ENCODE assay signal across 38 cellular contexts in genomic region chr14:72498646-72499045, GRCh38.
"Had no signal": no experiment of that assay in that cellular context is flagged by ENCODE, and none has a peak within 500 bp of the region (broad histone marks: within the 10 kb centered on the region; RNA-seq: fewer than 3 reads in every experiment).

No MANE protein-coding gene starts in this region.

- H3K27ac Mint-ChIP-seq: activated naive CD4-positive, alpha-beta T cell treated with anti-CD3 and anti-CD28 coated beads for 36 hours; activated naive CD4-positive, alpha-beta T cell treated with anti-CD3 and anti-CD28 coated beads, Interleukin-2, amount 10 ng/mL, durations not matched to agents 7 days and 5 days; activated naive CD4-positive, alpha-beta T cell treated with anti-CD3 and anti-CD28 coated beads, Interleukin-2, amount 50 U/mL, for 24 hours; activated naive CD4-positive, alpha-beta T cell treated with anti-CD3 and anti-CD28 coated beads, Interleukin-2, amount 50 U/mL, for 72 hours; activated naive CD8-positive, alpha-beta T cell; activated naive CD8-positive, alpha-beta T cell treated with anti-CD3 and anti-CD28 coated beads for 36 hours; activated naive CD8-positive, alpha-beta T cell treated with anti-CD3 and anti-CD28 coated beads, Interleukin-2, amount 10 ng/mL, durations not matched to agents 7 days and 5 days; activated naive CD8-positive, alpha-beta T cell treated with anti-CD3 and anti-CD28 coated beads, Interleukin-2, amount 50 U/mL, for 24 hours; activated T-cell treated with anti-CD3 and anti-CD28 coated beads, Interleukin-2, amount 50 U/mL, for 24 hours; activated T-cell treated with anti-CD3 and anti-CD28 coated beads, Interleukin-2, amount 50 U/mL, for 72 hours; activated T-helper 1 cell treated with anti-CD3 and anti-CD28 coated beads, Interleukin-12 subunit alpha, Interleukin-12 subunit beta, Interleukin-2, Interleukin-4 antibody, amounts not matched to agents 30 ng/mL and 10 ng/mL and 1 ng/mL, durations not matched to agents 14 hours and 24 hours and 36 hours; activated T-helper 2 cell treated with anti-CD3 and anti-CD28 coated beads, Interferon-gamma antibody, Interleukin-2, Interleukin-4, amounts not matched to agents 10 μg/mL and 5 μg/mL and 100 μg/mL, durations not matched to agents 14 hours and 24 hours and 36 hours; brain had no signal

- H3K36me3 Mint-ChIP-seq: activated naive CD8-positive, alpha-beta T cell; activated naive CD8-positive, alpha-beta T cell treated with anti-CD3 and anti-CD28 coated beads for 36 hours had no signal

- H3K4me1 ChIP-seq: adrenal gland, ascending aorta, body of pancreas, breast epithelium had no signal

- H3K4me3 Mint-ChIP-seq: activated naive CD4-positive, alpha-beta T cell treated with anti-CD3 and anti-CD28 coated beads for 36 hours; activated naive CD4-positive, alpha-beta T cell treated with anti-CD3 and anti-CD28 coated beads, Interleukin-2, amount 10 ng/mL, durations not matched to agents 7 days and 5 days; activated naive CD4-positive, alpha-beta T cell treated with anti-CD3 and anti-CD28 coated beads, Interleukin-2, amount 50 U/mL, for 24 hours; activated naive CD8-positive, alpha-beta T cell; activated naive CD8-positive, alpha-beta T cell treated with anti-CD3 and anti-CD28 coated beads for 36 hours; activated naive CD8-positive, alpha-beta T cell treated with anti-CD3 and anti-CD28 coated beads, Interleukin-2, amount 10 ng/mL, durations not matched to agents 7 days and 5 days; activated naive CD8-positive, alpha-beta T cell treated with anti-CD3 and anti-CD28 coated beads, Interleukin-2, amount 50 U/mL, for 24 hours; activated T-cell treated with anti-CD3 and anti-CD28 coated beads, Interleukin-2, amount 50 U/mL, for 24 hours; activated T-cell treated with anti-CD3 and anti-CD28 coated beads, Interleukin-2, amount 50 U/mL, for 4 hours; activated T-cell treated with anti-CD3 and anti-CD28 coated beads, Interleukin-2, amount 50 U/mL, for 72 hours; activated T-helper 1 cell treated with anti-CD3 and anti-CD28 coated beads, Interleukin-12 subunit alpha, Interleukin-12 subunit beta, Interleukin-2, Interleukin-4 antibody, amounts not matched to agents 30 ng/mL and 10 ng/mL and 1 ng/mL, durations not matched to agents 14 hours and 24 hours and 36 hours; activated T-helper 17 cell treated with anti-CD3 and anti-CD28 coated beads, Interleukin-2, amount 50 U/mL, for 72 hours; brain; central memory CD8-positive, alpha-beta T cell had no signal

- DNase-seq: activated effector memory CD4-positive, alpha-beta T cell treated with anti-CD3 and anti-CD28 coated beads, Interleukin-2, amount 50 U/mL, for 16 hours; activated effector memory CD4-positive, alpha-beta T cell treated with Interleukin-2 at 50 U/mL for 16 hours; activated gamma-delta T cell; activated gamma-delta T cell treated with Interleukin-2 at 50 U/mL for 16 hours; activated naive CD4-positive, alpha-beta T cell; activated naive CD4-positive, alpha-beta T cell treated with anti-CD3 and anti-CD28 coated beads for 36 hours; activated naive CD4-positive, alpha-beta T cell treated with anti-CD3 and anti-CD28 coated beads, Interleukin-2, amount 10 ng/mL, durations not matched to agents 7 days and 5 days; activated naive CD4-positive, alpha-beta T cell treated with anti-CD3 and anti-CD28 coated beads, Interleukin-2, amount 50 U/mL, for 16 hours; activated naive CD4-positive, alpha-beta T cell treated with Interleukin-2 at 50 U/mL for 16 hours; activated naive CD8-positive, alpha-beta T cell treated with anti-CD3 and anti-CD28 coated beads for 36 hours; activated naive CD8-positive, alpha-beta T cell treated with anti-CD3 and anti-CD28 coated beads, Interleukin-2, amount 10 ng/mL, durations not matched to agents 7 days and 5 days; activated naive CD8-positive, alpha-beta T cell treated with anti-CD3 and anti-CD28 coated beads, Interleukin-2, amount 50 U/mL, for 24 hours; activated T-cell treated with anti-CD3 and anti-CD28 coated beads, Interleukin-2, amount 50 U/mL, for 1 hour; activated T-cell treated with anti-CD3 and anti-CD28 coated beads, Interleukin-2, amount 50 U/mL, for 24 hours; activated T-cell treated with anti-CD3 and anti-CD28 coated beads, Interleukin-2, amount 50 U/mL, for 4 hours; activated T-cell treated with anti-CD3 and anti-CD28 coated beads, Interleukin-2, amount 50 U/mL, for 48 hours; activated T-cell treated with anti-CD3 and anti-CD28 coated beads, Interleukin-2, amount 50 U/mL, for 72 hours; adrenal gland; amniotic stem cell; amygdala; anterior cingulate cortex; aorta; body of pancreas; brain microvascular endothelial cell; caudate nucleus; central memory CD4-positive, alpha-beta T cell; cerebellar nuclear complex had no signal

- H3K9me3 ChIP-seq: ascending aorta, body of pancreas, breast epithelium had no signal

- H3K9me3 Mint-ChIP-seq: activated naive CD4-positive, alpha-beta T cell treated with anti-CD3 and anti-CD28 coated beads, Interleukin-2, amount 50 U/mL, for 24 hours; central memory CD8-positive, alpha-beta T cell had no signal

- H3K4me3 ChIP-seq: adrenal gland, ascending aorta, body of pancreas, breast epithelium, cardiac muscle cell had no signal

- H3K27ac ChIP-seq: adrenal gland, ascending aorta, body of pancreas, brain microvascular endothelial cell, breast epithelium, cardiac muscle cell had no signal

- H3K36me3 ChIP-seq: adrenal gland, ascending aorta, brain microvascular endothelial cell, breast epithelium, cardiac muscle cell had no signal

- H3K4me1 Mint-ChIP-seq: activated naive CD4-positive, alpha-beta T cell treated with anti-CD3 and anti-CD28 coated beads, Interleukin-2, amount 10 ng/mL, durations not matched to agents 7 days and 5 days; activated naive CD4-positive, alpha-beta T cell treated with anti-CD3 and anti-CD28 coated beads, Interleukin-2, amount 50 U/mL, for 24 hours; activated naive CD8-positive, alpha-beta T cell treated with anti-CD3 and anti-CD28 coated beads for 36 hours; activated naive CD8-positive, alpha-beta T cell treated with anti-CD3 and anti-CD28 coated beads, Interleukin-2, amount 10 ng/mL, durations not matched to agents 7 days and 5 days; activated naive CD8-positive, alpha-beta T cell treated with anti-CD3 and anti-CD28 coated beads, Interleukin-2, amount 50 U/mL, for 24 hours; brain; central memory CD8-positive, alpha-beta T cell had no signal

- ATAC-seq: activated naive CD4-positive, alpha-beta T cell treated with anti-CD3 and anti-CD28 coated beads, Interleukin-2, amount 50 U/mL, for 72 hours; activated naive CD8-positive, alpha-beta T cell treated with anti-CD3 and anti-CD28 coated beads, Interleukin-2, amount 50 U/mL, for 24 hours; activated T-cell treated with anti-CD3 and anti-CD28 coated beads, Interleukin-2, amount 50 U/mL, for 4 hours; activated T-cell treated with anti-CD3 and anti-CD28 coated beads, Interleukin-2, amount 50 U/mL, for 72 hours; activated T-helper 17 cell treated with anti-CD3 and anti-CD28 coated beads, Interleukin-2, amount 50 U/mL, for 72 hours; body of pancreas had no signal

- H3K27me3 Mint-ChIP-seq: activated naive CD4-positive, alpha-beta T cell treated with anti-CD3 and anti-CD28 coated beads, Interleukin-2, amount 50 U/mL, for 24 hours; activated naive CD8-positive, alpha-beta T cell; activated T-cell treated with anti-CD3 and anti-CD28 coated beads, Interleukin-2, amount 50 U/mL, for 24 hours; activated T-helper 17 cell treated with anti-CD3 and anti-CD28 coated beads, Interleukin-2, amount 50 U/mL, for 72 hours had no signal

- H3K27me3 ChIP-seq: adrenal gland, ascending aorta, body of pancreas, brain microvascular endothelial cell, breast epithelium, cardiac muscle cell had no signal
